Comparison of ENCODE assay signal across 40 cellular contexts in genomic region chr2:15953143-15953630, GRCh38. TPM values are rescaled to one million over a fixed set of nuclear protein-coding genes. Genes with fewer than 3 reads are reported as not detected.
"Had no signal": no experiment of that assay in that cellular context is flagged by ENCODE, and none has a peak within 500 bp of the region (broad histone marks: within the 10 kb centered on the region; RNA-seq: fewer than 3 reads in every experiment).

No MANE protein-coding gene starts in this region.

- H3K9me3 Mint-ChIP-seq: activated CD4-positive, alpha-beta memory T cell treated with anti-CD3 and anti-CD28 coated beads, Interleukin-2, amount 10 ng/mL, durations not matched to agents 7 days and 5 days; activated CD4-positive, alpha-beta T cell treated with anti-CD3 and anti-CD28 coated beads, Interleukin-2, amount 10 ng/mL, durations not matched to agents 7 days and 5 days; activated naive CD4-positive, alpha-beta T cell treated with anti-CD3 and anti-CD28 coated beads, Interleukin-2, amount 10 ng/mL, durations not matched to agents 7 days and 5 days; activated naive CD4-positive, alpha-beta T cell treated with anti-CD3 and anti-CD28 coated beads, Interleukin-2, amount 50 U/mL, for 24 hours; activated naive CD8-positive, alpha-beta T cell treated with anti-CD3 and anti-CD28 coated beads, Interleukin-2, amount 10 ng/mL, durations not matched to agents 7 days and 5 days; activated naive CD8-positive, alpha-beta T cell treated with anti-CD3 and anti-CD28 coated beads, Interleukin-2, amount 50 U/mL, for 24 hours; activated T-cell treated with anti-CD3 and anti-CD28 coated beads, Interleukin-2, amount 50 U/mL, for 24 hours; activated T-helper 2 cell treated with anti-CD3 and anti-CD28 coated beads, Interferon-gamma antibody, Interleukin-2, Interleukin-4, amounts not matched to agents 10 μg/mL and 5 μg/mL and 100 μg/mL, durations not matched to agents 14 hours and 24 hours and 36 hours; brain; central memory CD8-positive, alpha-beta T cell; T-helper 1 cell treated with Interleukin-12 subunit alpha and Interleukin-12 subunit beta and Interleukin-4 antibody, amounts not matched to agents 30 μg/mL and 1 μg/mL, for 36 hours; T-helper 2 cell treated with Interferon-gamma antibody and Interleukin-4, amounts not matched to agents 5 μg/mL and 100 μg/mL, for 36 hours; WTC11 had no signal

- ATAC-seq: activated CD4-positive, alpha-beta T cell treated with anti-CD3 and anti-CD28 coated beads for 36 hours; activated CD4-positive, CD25-positive, alpha-beta regulatory T cell treated with anti-CD3 and anti-CD28 coated beads, Interleukin-2, amount 50 U/mL, for 24 hours; activated CD8-positive, alpha-beta memory T cell treated with anti-CD3 and anti-CD28 coated beads, Interleukin-2, amount 10 ng/mL, durations not matched to agents 7 days and 5 days; activated CD8-positive, alpha-beta T cell treated with anti-CD3 and anti-CD28 coated beads, Interleukin-2, amount 10 ng/mL, durations not matched to agents 7 days and 5 days; activated naive CD8-positive, alpha-beta T cell treated with anti-CD3 and anti-CD28 coated beads, Interleukin-2, amount 50 U/mL, for 24 hours; WTC11 had no signal

- H3K4me3 Mint-ChIP-seq: activated CD4-positive, alpha-beta memory T cell treated with anti-CD3 and anti-CD28 coated beads, Interleukin-2, amount 10 ng/mL, durations not matched to agents 7 days and 5 days; activated CD4-positive, alpha-beta T cell treated with anti-CD3 and anti-CD28 coated beads for 36 hours; activated CD4-positive, alpha-beta T cell treated with anti-CD3 and anti-CD28 coated beads, Interleukin-2, amount 10 ng/mL, durations not matched to agents 7 days and 5 days; activated CD8-positive, alpha-beta memory T cell treated with anti-CD3 and anti-CD28 coated beads, Interleukin-2, amount 10 ng/mL, durations not matched to agents 7 days and 5 days; activated CD8-positive, alpha-beta T cell treated with anti-CD3 and anti-CD28 coated beads, Interleukin-2, amount 10 ng/mL, durations not matched to agents 7 days and 5 days; activated naive CD4-positive, alpha-beta T cell treated with anti-CD3 and anti-CD28 coated beads, Interleukin-2, amount 10 ng/mL, durations not matched to agents 7 days and 5 days; activated naive CD4-positive, alpha-beta T cell treated with anti-CD3 and anti-CD28 coated beads, Interleukin-2, amount 50 U/mL, for 24 hours; activated naive CD8-positive, alpha-beta T cell; activated naive CD8-positive, alpha-beta T cell treated with anti-CD3 and anti-CD28 coated beads, Interleukin-2, amount 10 ng/mL, durations not matched to agents 7 days and 5 days; activated naive CD8-positive, alpha-beta T cell treated with anti-CD3 and anti-CD28 coated beads, Interleukin-2, amount 50 U/mL, for 24 hours; activated T-cell treated with anti-CD3 and anti-CD28 coated beads, Interleukin-2, amount 50 U/mL, for 24 hours; central memory CD8-positive, alpha-beta T cell; T-helper 1 cell treated with Interleukin-12 subunit alpha and Interleukin-12 subunit beta and Interleukin-4 antibody, amounts not matched to agents 30 μg/mL and 1 μg/mL, for 36 hours; T-helper 2 cell treated with Interferon-gamma antibody and Interleukin-4, amounts not matched to agents 5 μg/mL and 100 μg/mL, for 36 hours; WTC11 had no signal

- H3K36me3 ChIP-seq: ascending aorta, cardiac muscle cell had no signal

- H3K27me3 ChIP-seq: ascending aorta, cardiac muscle cell had no signal

- DNase-seq: activated CD4-positive, alpha-beta memory T cell treated with anti-CD3 and anti-CD28 coated beads, Interleukin-2, amount 10 ng/mL, durations not matched to agents 7 days and 5 days; activated CD4-positive, alpha-beta T cell treated with anti-CD3 and anti-CD28 coated beads for 1 hour; activated CD4-positive, alpha-beta T cell treated with anti-CD3 and anti-CD28 coated beads for 36 hours; activated CD4-positive, alpha-beta T cell treated with anti-CD3 and anti-CD28 coated beads for 48 hours; activated CD4-positive, alpha-beta T cell treated with anti-CD3 and anti-CD28 coated beads, Interleukin-2, amount 10 ng/mL, durations not matched to agents 7 days and 5 days; activated CD4-positive, alpha-beta T cell treated with anti-CD3 and anti-CD28 coated beads, Interleukin-2, amount 50 U/mL, for 48 hours; activated CD4-positive, CD25-positive, alpha-beta regulatory T cell; activated CD8-positive, alpha-beta memory T cell treated with anti-CD3 and anti-CD28 coated beads for 24 hours; activated CD8-positive, alpha-beta memory T cell treated with anti-CD3 and anti-CD28 coated beads, Interleukin-2, amount 10 ng/mL, durations not matched to agents 7 days and 5 days; activated CD8-positive, alpha-beta memory T cell treated with anti-CD3 and anti-CD28 coated beads, Interleukin-2, amount 50 U/mL, for 48 hours; activated CD8-positive, alpha-beta T cell treated with anti-CD3 and anti-CD28 coated beads, Interleukin-2, amount 10 ng/mL, durations not matched to agents 7 days and 5 days; activated effector memory CD4-positive, alpha-beta T cell treated with Interleukin-2 at 50 U/mL for 16 hours; activated gamma-delta T cell; activated naive CD4-positive, alpha-beta T cell treated with anti-CD3 and anti-CD28 coated beads, Interleukin-2, amount 10 ng/mL, durations not matched to agents 7 days and 5 days; activated naive CD4-positive, alpha-beta T cell treated with Interleukin-2 at 50 U/mL for 16 hours; activated naive CD8-positive, alpha-beta T cell treated with anti-CD3 and anti-CD28 coated beads, Interleukin-2, amount 10 ng/mL, durations not matched to agents 7 days and 5 days; activated naive CD8-positive, alpha-beta T cell treated with anti-CD3 and anti-CD28 coated beads, Interleukin-2, amount 50 U/mL, for 24 hours; activated T-cell treated with anti-CD3 and anti-CD28 coated beads, Interleukin-2, amount 50 U/mL, for 24 hours; activated T-cell treated with anti-CD3 and anti-CD28 coated beads, Interleukin-2, amount 50 U/mL, for 48 hours; amygdala; anterior cingulate cortex; caudate nucleus; cerebellar nuclear complex; T-helper 1 cell; T-helper 2 cell; T-helper 9 cell had no signal

- H3K4me1 ChIP-seq: ascending aorta had no signal

- H3K27ac ChIP-seq: ascending aorta, cardiac muscle cell, VCaP had no signal

- FAIRE-seq: bronchial epithelial cell, TTC549 had no signal

- H3K4me1 Mint-ChIP-seq: activated CD4-positive, alpha-beta memory T cell treated with anti-CD3 and anti-CD28 coated beads, Interleukin-2, amount 10 ng/mL, durations not matched to agents 7 days and 5 days; activated CD4-positive, alpha-beta T cell treated with anti-CD3 and anti-CD28 coated beads for 36 hours; activated CD4-positive, alpha-beta T cell treated with anti-CD3 and anti-CD28 coated beads, Interleukin-2, amount 10 ng/mL, durations not matched to agents 7 days and 5 days; activated CD8-positive, alpha-beta memory T cell treated with anti-CD3 and anti-CD28 coated beads, Interleukin-2, amount 10 ng/mL, durations not matched to agents 7 days and 5 days; activated naive CD4-positive, alpha-beta T cell treated with anti-CD3 and anti-CD28 coated beads, Interleukin-2, amount 10 ng/mL, durations not matched to agents 7 days and 5 days; activated naive CD4-positive, alpha-beta T cell treated with anti-CD3 and anti-CD28 coated beads, Interleukin-2, amount 50 U/mL, for 24 hours; activated naive CD8-positive, alpha-beta T cell treated with anti-CD3 and anti-CD28 coated beads, Interleukin-2, amount 10 ng/mL, durations not matched to agents 7 days and 5 days; activated naive CD8-positive, alpha-beta T cell treated with anti-CD3 and anti-CD28 coated beads, Interleukin-2, amount 50 U/mL, for 24 hours; brain; central memory CD8-positive, alpha-beta T cell had no signal

- H3K9me3 ChIP-seq: ascending aorta had no signal

- H3K27me3 Mint-ChIP-seq: activated CD4-positive, alpha-beta memory T cell treated with anti-CD3 and anti-CD28 coated beads, Interleukin-2, amount 10 ng/mL, durations not matched to agents 7 days and 5 days; activated CD4-positive, alpha-beta T cell treated with anti-CD3 and anti-CD28 coated beads for 36 hours; activated CD4-positive, alpha-beta T cell treated with anti-CD3 and anti-CD28 coated beads, Interleukin-2, amount 10 ng/mL, durations not matched to agents 7 days and 5 days; activated CD8-positive, alpha-beta memory T cell treated with anti-CD3 and anti-CD28 coated beads, Interleukin-2, amount 10 ng/mL, durations not matched to agents 7 days and 5 days; activated naive CD4-positive, alpha-beta T cell treated with anti-CD3 and anti-CD28 coated beads, Interleukin-2, amount 50 U/mL, for 24 hours; activated naive CD8-positive, alpha-beta T cell; brain had no signal

- H3K4me3 ChIP-seq: ascending aorta, cardiac muscle cell had no signal

- H3K36me3 Mint-ChIP-seq: activated CD8-positive, alpha-beta memory T cell treated with anti-CD3 and anti-CD28 coated beads, Interleukin-2, amount 10 ng/mL, durations not matched to agents 7 days and 5 days; activated naive CD4-positive, alpha-beta T cell treated with anti-CD3 and anti-CD28 coated beads, Interleukin-2, amount 10 ng/mL, durations not matched to agents 7 days and 5 days; activated naive CD4-positive, alpha-beta T cell treated with anti-CD3 and anti-CD28 coated beads, Interleukin-2, amount 50 U/mL, for 24 hours; activated naive CD8-positive, alpha-beta T cell; activated naive CD8-positive, alpha-beta T cell treated with anti-CD3 and anti-CD28 coated beads, Interleukin-2, amount 10 ng/mL, durations not matched to agents 7 days and 5 days had no signal

- H3K27ac Mint-ChIP-seq: activated CD4-positive, alpha-beta memory T cell treated with anti-CD3 and anti-CD28 coated beads, Interleukin-2, amount 10 ng/mL, durations not matched to agents 7 days and 5 days; activated CD4-positive, alpha-beta T cell treated with anti-CD3 and anti-CD28 coated beads for 36 hours; activated CD4-positive, alpha-beta T cell treated with anti-CD3 and anti-CD28 coated beads, Interleukin-2, amount 10 ng/mL, durations not matched to agents 7 days and 5 days; activated CD8-positive, alpha-beta memory T cell treated with anti-CD3 and anti-CD28 coated beads, Interleukin-2, amount 10 ng/mL, durations not matched to agents 7 days and 5 days; activated CD8-positive, alpha-beta T cell treated with anti-CD3 and anti-CD28 coated beads, Interleukin-2, amount 10 ng/mL, durations not matched to agents 7 days and 5 days; activated naive CD4-positive, alpha-beta T cell treated with anti-CD3 and anti-CD28 coated beads, Interleukin-2, amount 10 ng/mL, durations not matched to agents 7 days and 5 days; activated naive CD4-positive, alpha-beta T cell treated with anti-CD3 and anti-CD28 coated beads, Interleukin-2, amount 50 U/mL, for 24 hours; activated naive CD8-positive, alpha-beta T cell; activated naive CD8-positive, alpha-beta T cell treated with anti-CD3 and anti-CD28 coated beads, Interleukin-2, amount 10 ng/mL, durations not matched to agents 7 days and 5 days; activated naive CD8-positive, alpha-beta T cell treated with anti-CD3 and anti-CD28 coated beads, Interleukin-2, amount 50 U/mL, for 24 hours; activated T-cell treated with anti-CD3 and anti-CD28 coated beads, Interleukin-2, amount 50 U/mL, for 24 hours; activated T-helper 2 cell treated with anti-CD3 and anti-CD28 coated beads, Interferon-gamma antibody, Interleukin-2, Interleukin-4, amounts not matched to agents 10 μg/mL and 5 μg/mL and 100 μg/mL, durations not matched to agents 14 hours and 24 hours and 36 hours; T-helper 1 cell treated with Interleukin-12 subunit alpha and Interleukin-12 subunit beta and Interleukin-4 antibody, amounts not matched to agents 30 μg/mL and 1 μg/mL, for 36 hours; T-helper 2 cell treated with Interferon-gamma antibody and Interleukin-4, amounts not matched to agents 5 μg/mL and 100 μg/mL, for 36 hours; WTC11 had no signal

RNA-seq across cellular contexts. Expression of gene MYCN, which starts 12.8 kb away (rescaled TPM):
- total RNA-seq: activated CD4-positive, alpha-beta memory T cell treated with anti-CD3 and anti-CD28 coated beads, Interleukin-2, amount 10 ng/mL, durations not matched to agents 7 days and 5 days; activated CD4-positive, alpha-beta T cell treated with anti-CD3 and anti-CD28 coated beads, Interleukin-2, amount 10 ng/mL, durations not matched to agents 7 days and 5 days; activated CD8-positive, alpha-beta memory T cell treated with anti-CD3 and anti-CD28 coated beads, Interleukin-2, amount 10 ng/mL, durations not matched to agents 7 days and 5 days; activated CD8-positive, alpha-beta T cell treated with anti-CD3 and anti-CD28 coated beads, Interleukin-2, amount 10 ng/mL, durations not matched to agents 7 days and 5 days; activated naive CD8-positive, alpha-beta T cell treated with anti-CD3 and anti-CD28 coated beads, Interleukin-2, amount 10 ng/mL, durations not matched to agents 7 days and 5 days; activated T-helper 2 cell treated with anti-CD3 and anti-CD28 coated beads, Interferon-gamma antibody, Interleukin-2, Interleukin-4, amounts not matched to agents 10 μg/mL and 5 μg/mL and 100 μg/mL, durations not matched to agents 14 hours and 24 hours and 36 hours; ascending aorta; bronchial epithelial cell had no signal
